ENCODE assay signal across 12 cellular contexts in the genomic region with DNA sequence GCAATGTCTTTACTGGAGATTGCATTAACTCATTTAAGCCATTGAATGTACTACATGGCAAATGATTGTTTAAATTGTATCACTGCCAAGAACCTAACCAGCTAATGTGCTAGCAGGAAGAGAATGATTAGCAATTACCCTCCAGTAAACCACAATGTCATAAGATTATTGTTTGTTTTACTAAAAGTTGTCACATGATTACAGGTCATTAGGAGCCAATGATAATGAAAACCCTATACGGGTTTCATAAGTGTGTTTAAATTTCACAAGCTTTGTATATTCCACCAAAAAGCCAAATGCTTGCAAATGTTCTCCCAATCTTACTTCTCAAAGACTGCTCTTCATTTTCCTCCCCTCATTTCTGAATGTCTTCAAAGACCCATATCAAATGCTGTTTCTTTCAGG.
DNase-seq lines count a peak whose midpoint lies in the region; ATAC-seq and TF ChIP-seq lines count a peak whose summit lies in the region.
"Had no signal": no experiment of that assay in that cellular context is flagged by ENCODE, and none has a peak within 500 bp of the region (broad histone marks: within the 10 kb centered on the region; RNA-seq: fewer than 3 reads in every experiment).

No MANE protein-coding gene starts in this region.

- H3K27me3 ChIP-seq in MG63 = no peaks in the 10 kb centered on the region
- H3K27me3 ChIP-seq: tibial artery had no signal

- no peak overlapping the region for H3K27ac ChIP-seq in epithelial cell of prostate
- H3K27ac ChIP-seq: tibial artery had no signal

- H3K4me3 ChIP-seq in retinal pigment epithelial cell (ENCODE audit: low read length) (no peak overlapping the region), MG63 (no peak overlapping the region)
- H3K4me3 ChIP-seq: tibial artery had no signal

- no peaks in the 10 kb centered on the region for H3K36me3 ChIP-seq in MG63
- H3K36me3 ChIP-seq: tibial artery had no signal

- no peak for TF ChIP-seq CTCF in retinal pigment epithelial cell (conservative IDR thresholded peaks at IDR 0.05; ENCODE audit: low read depth, low read length)

- peak; percentile 8 for DNase-seq in NCI-H2171 treated with DMSO at 0.1 percent for 48 hours (lab: John Stamatoyannopoulos, UW)
- DNase-seq in NCI-H2171 (lab: John Stamatoyannopoulos, UW) = no peak
- peak; percentile 81 for DNase-seq in NCI-H748 (lab: John Stamatoyannopoulos, UW; ENCODE audit: unreplicated experiment)
- peak; percentile 40 for DNase-seq in epithelial cell of prostate (ENCODE audit: low read depth, low spot score)
- DNase-seq in retinal pigment epithelial cell (ENCODE audit: low read depth) = peak; percentile 68
- no peak for DNase-seq in MG63
- DNase-seq: natural killer cell, NCI-H2227 treated with DMSO at 0.1 percent for 48 hours, tibial artery had no signal

- ATAC-seq in HG03108 (IDR thresholded peaks at IDR 0.05; ENCODE audit: unreplicated experiment) = no peak
- ATAC-seq in HG03378 (IDR thresholded peaks at IDR 0.05; ENCODE audit: unreplicated experiment) = no peak
- ATAC-seq: natural killer cell, Right ventricle myocardium inferior had no signal

- H3K9me3 ChIP-seq in MG63 = no peaks in the 10 kb centered on the region; the same call in 1 of the 2 replicates
- H3K9me3 ChIP-seq: tibial artery had no signal

Comparison
In these comparisons a context has a peak if more than half of its experiments do, and no peak if none do; other contexts are left out.
1. DNase-seq: peak in NCI-H2171 treated with DMSO at 0.1 percent for 48 hours (single experiment), NCI-H748 (single experiment), epithelial cell of prostate (single experiment) and retinal pigment epithelial cell (single experiment); none in NCI-H2171 (single experiment) and MG63 (single experiment).